ENCODE assay signal across 34 cellular contexts in the genomic region with DNA sequence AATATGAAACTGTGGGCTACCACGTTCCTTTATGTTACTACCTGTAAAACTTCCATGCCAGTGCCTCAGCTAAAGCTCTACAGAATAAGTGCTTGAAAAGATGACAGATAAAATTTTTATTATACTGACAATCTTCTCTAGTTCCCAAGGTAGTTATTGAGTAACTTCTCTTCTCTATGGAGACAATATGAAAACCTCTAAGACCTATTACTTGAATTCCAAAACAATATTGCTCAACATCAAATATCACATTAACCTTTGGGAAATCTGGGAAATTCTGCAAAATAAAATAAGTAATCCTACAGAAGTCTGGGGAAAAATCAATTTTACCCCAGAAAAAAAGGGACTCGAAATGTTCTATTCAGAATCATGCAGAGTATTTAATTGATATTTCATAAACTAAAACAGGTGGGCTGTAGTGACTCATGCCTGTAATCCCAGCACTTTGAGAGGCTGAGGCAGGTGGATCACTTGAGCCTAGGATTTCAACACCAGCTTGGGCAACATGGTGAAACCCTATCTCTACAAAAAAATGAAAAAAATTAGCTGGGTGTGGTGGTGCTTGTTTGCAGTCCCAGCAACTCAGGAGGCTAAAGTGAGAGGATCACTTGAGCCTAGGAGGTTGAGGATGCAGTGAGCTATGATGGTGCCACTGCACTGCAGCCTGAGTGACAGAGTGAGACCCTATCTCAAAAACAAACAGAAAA. TPM values are rescaled to one million over a fixed set of nuclear protein-coding genes. Genes with fewer than 3 reads are reported as not detected.
DNase-seq lines count a peak whose midpoint lies in the region; ATAC-seq, FAIRE-seq and TF ChIP-seq lines count a peak whose summit lies in the region.
"Had no signal": no experiment of that assay in that cellular context is flagged by ENCODE, and none has a peak within 500 bp of the region (broad histone marks: within the 10 kb centered on the region; RNA-seq: fewer than 3 reads in every experiment).

No MANE protein-coding gene starts in this region.

- DNase-seq in DMS53 treated with DMSO at 0.1 percent for 48 hours (lab: John Stamatoyannopoulos, UW; ENCODE audit: unreplicated experiment) (peak; percentile 45), NCI-H69 (lab: John Stamatoyannopoulos, UW) (peak; percentile 12), endothelial cell of umbilical vein (ENCODE audit: low read depth, low spot score) (no peak), renal cortical epithelial cell (ENCODE audit: low read depth) (peak; percentile 35), posterior cingulate gyrus (no peak)
- DNase-seq in activated CD4-positive, alpha-beta T cell treated with anti-CD3 and anti-CD28 coated beads for 36 hours = no peak
- no peak for DNase-seq in T-helper 2 cell treated with Interferon-gamma antibody and Interleukin-4, amounts not matched to agents 5 μg/mL and 100 μg/mL, for 36 hours (ENCODE audit: low spot score)
- DNase-seq: activated B cell treated with CpG ODN at 0.5 μM for 24 hours; activated gamma-delta T cell; activated naive CD8-positive, alpha-beta T cell treated with anti-CD3 and anti-CD28 coated beads for 36 hours; activated T-cell treated with anti-CD3 and anti-CD28 coated beads, Interleukin-2, amount 50 U/mL, for 4 hours; C1 segment of cervical spinal cord; colonic mucosa; DND-41; effector CD4-positive, alpha-beta T cell; GF-D8; GM23248; left ventricle myocardium inferior; naive B cell; NCI-H1417 treated with DMSO at 0.1 percent for 48 hours; NCI-H2029 treated with DMSO at 0.1 percent for 48 hours; right lobe of liver; RPMI8226; stimulated activated CD4-positive, alpha-beta T cell treated with anti-CD3 and anti-CD28 coated beads, Interleukin-12 subunit alpha, Interleukin-12 subunit beta, amount 100 ng/mL, for 4 hours; stimulated activated CD4-positive, alpha-beta T cell treated with anti-CD3 and anti-CD28 coated beads, Interleukin-2, amount 100 ng/mL, for 48 hours; stimulated activated naive CD8-positive, alpha-beta T cell treated with anti-CD3 and anti-CD28 coated beads, Interleukin-15, amount 100 ng/mL, for 72 hours; T-helper 1 cell had no signal

- no peak overlapping the region for H3K9ac ChIP-seq in endothelial cell of umbilical vein (replicated peaks; ENCODE audit: extremely low read depth, insufficient read depth, low read length)
- H3K9ac ChIP-seq: GM23248, KMS-11 had no signal

- no peaks in the 10 kb centered on the region for H3K9me3 Mint-ChIP-seq in activated CD4-positive, alpha-beta T cell treated with anti-CD3 and anti-CD28 coated beads for 36 hours (ENCODE audit: low read depth)
- no peaks in the 10 kb centered on the region for H3K9me3 Mint-ChIP-seq in T-helper 2 cell treated with Interferon-gamma antibody and Interleukin-4, amounts not matched to agents 5 μg/mL and 100 μg/mL, for 36 hours
- H3K9me3 Mint-ChIP-seq: activated B cell treated with CpG ODN at 0.5 μM for 24 hours; activated naive CD8-positive, alpha-beta T cell treated with anti-CD3 and anti-CD28 coated beads for 36 hours; activated T-cell treated with anti-CD3 and anti-CD28 coated beads, Interleukin-2, amount 50 U/mL, for 4 hours; naive B cell; stimulated activated naive CD8-positive, alpha-beta T cell treated with anti-CD3 and anti-CD28 coated beads, Interleukin-15, amount 100 ng/mL, for 72 hours had no signal

- TF ChIP-seq POLR2A in endothelial cell of umbilical vein (IDR thresholded peaks at IDR 0.05; ENCODE audit: low read depth, low read length) = no peak

- no peak overlapping the region for H3K27ac Mint-ChIP-seq in activated CD4-positive, alpha-beta T cell treated with anti-CD3 and anti-CD28 coated beads for 36 hours
- H3K27ac Mint-ChIP-seq in T-helper 2 cell treated with Interferon-gamma antibody and Interleukin-4, amounts not matched to agents 5 μg/mL and 100 μg/mL, for 36 hours = no peak overlapping the region
- H3K27ac Mint-ChIP-seq: activated B cell treated with CpG ODN at 0.5 μM for 24 hours; activated naive CD8-positive, alpha-beta T cell treated with anti-CD3 and anti-CD28 coated beads for 36 hours had no signal

- FAIRE-seq in endothelial cell of umbilical vein (lab: Jason Lieb, UNC) = peak; percentile 26
- FAIRE-seq: HTR-8/SVneo had no signal

- POLR2A ChIA-PET in endothelial cell of umbilical vein (lab: Charles Lee) = no interaction called here
- POLR2A ChIA-PET in activated CD4-positive, alpha-beta T cell treated with anti-CD3 and anti-CD28 coated beads for 36 hours (lab: Charles Lee) = no interaction called here

- peaks cover 27% of the 10 kb centered on the region for H3K4me1 Mint-ChIP-seq in activated CD4-positive, alpha-beta T cell treated with anti-CD3 and anti-CD28 coated beads for 36 hours
- H3K4me1 Mint-ChIP-seq in T-helper 2 cell treated with Interferon-gamma antibody and Interleukin-4, amounts not matched to agents 5 μg/mL and 100 μg/mL, for 36 hours (ENCODE audit: low read depth) = peaks cover 2% of the 10 kb centered on the region
- H3K4me1 Mint-ChIP-seq: activated B cell treated with CpG ODN at 0.5 μM for 24 hours; activated naive CD8-positive, alpha-beta T cell treated with anti-CD3 and anti-CD28 coated beads for 36 hours; stimulated activated naive CD8-positive, alpha-beta T cell treated with anti-CD3 and anti-CD28 coated beads, Interleukin-15, amount 100 ng/mL, for 72 hours had no signal

- H3K27ac ChIP-seq in endothelial cell of umbilical vein (ENCODE audit: insufficient read depth, low read depth, low read length) = no peak overlapping the region
- H3K27ac ChIP-seq: ascending aorta, colonic mucosa, epithelial cell of prostate, GM23248, KMS-11, left ventricle myocardium inferior, neutrophil, right lobe of liver, thoracic aorta had no signal

- no TSS peak for BruUV-seq in endothelial cell of umbilical vein (replicated peaks; lab: Mats Ljungman, UMichigan)

- CTCF ChIA-PET in endothelial cell of umbilical vein (lab: Charles Lee) = no interaction called here
- CTCF ChIA-PET in activated CD4-positive, alpha-beta T cell treated with anti-CD3 and anti-CD28 coated beads for 36 hours (lab: Charles Lee) = interaction anchor here (0.6 kb wide), 1 partner anchor 12 kb away, joined by 3 read pairs; no protein-coding TSS in a partner anchor

- H3K36me3 ChIP-seq in endothelial cell of umbilical vein (ENCODE audit: control insufficient read depth in 2 of 2, extremely low read depth in 1 of 2, insufficient read depth in 2 of 2, low read length in 2 of 2) = no peaks in the 10 kb centered on the region
- H3K36me3 ChIP-seq: ascending aorta, colonic mucosa, left ventricle myocardium inferior, neutrophil, right lobe of liver, thoracic aorta had no signal

- H3K36me3 Mint-ChIP-seq in activated CD4-positive, alpha-beta T cell treated with anti-CD3 and anti-CD28 coated beads for 36 hours (ENCODE audit: low read depth) = peaks cover 10% of the 10 kb centered on the region
- H3K36me3 Mint-ChIP-seq in T-helper 2 cell treated with Interferon-gamma antibody and Interleukin-4, amounts not matched to agents 5 μg/mL and 100 μg/mL, for 36 hours (ENCODE audit: low read depth) = no peaks in the 10 kb centered on the region
- H3K36me3 Mint-ChIP-seq: activated naive CD8-positive, alpha-beta T cell treated with anti-CD3 and anti-CD28 coated beads for 36 hours; naive B cell had no signal

- no peaks in the 10 kb centered on the region for H3K79me2 ChIP-seq in endothelial cell of umbilical vein (ENCODE audit: control insufficient read depth, insufficient read depth, low read length)

- no peaks in the 10 kb centered on the region for H4K20me1 ChIP-seq in endothelial cell of umbilical vein (replicated peaks; ENCODE audit: control insufficient read depth, extremely low read depth, insufficient read depth, low read length)

- H3K27me3 ChIP-seq in endothelial cell of umbilical vein (ENCODE audit: control insufficient read depth in 2 of 2, insufficient read depth in 2 of 2, low read length in 2 of 2) = no peaks in the 10 kb centered on the region
- H3K27me3 ChIP-seq: ascending aorta, colonic mucosa, neutrophil, right lobe of liver had no signal

- no peak overlapping the region for H3K4me2 ChIP-seq in endothelial cell of umbilical vein (ENCODE audit: insufficient read depth, low read length)
- H3K4me2 ChIP-seq: KMS-11 had no signal

- ATAC-seq in activated CD4-positive, alpha-beta T cell treated with anti-CD3 and anti-CD28 coated beads for 36 hours = no peak
- ATAC-seq: activated T-cell treated with anti-CD3 and anti-CD28 coated beads, Interleukin-2, amount 50 U/mL, for 4 hours; right lobe of liver; stimulated activated naive CD8-positive, alpha-beta T cell treated with anti-CD3 and anti-CD28 coated beads, Interleukin-15, amount 100 ng/mL, for 72 hours had no signal

- intact Hi-C loops in endothelial cell of umbilical vein (cut with micrococcal nuclease) (loop anchor here (1.0 to 2.0 kb wide), 2 partner anchors 21 to 130 kb away; no protein-coding TSS in a partner anchor), posterior cingulate gyrus (cut with DNase I) (no loop called here)
- intact Hi-C loops in activated CD4-positive, alpha-beta T cell treated with anti-CD3 and anti-CD28 coated beads for 36 hours (cut with DNase I, micrococcal nuclease) = no loop called here

- no peak overlapping the region for H3K4me3 ChIP-seq in endothelial cell of umbilical vein (replicated peaks in 1 of 3; ENCODE audit: insufficient read depth in 1 of 3, low read depth in 1 of 3, low read length in 3 of 3)
- H3K4me3 ChIP-seq: ascending aorta, colonic mucosa, GM23248, left ventricle myocardium inferior, right lobe of liver, thoracic aorta had no signal

- no peak overlapping the region for H3K4me3 Mint-ChIP-seq in activated CD4-positive, alpha-beta T cell treated with anti-CD3 and anti-CD28 coated beads for 36 hours
- no peak overlapping the region for H3K4me3 Mint-ChIP-seq in T-helper 2 cell treated with Interferon-gamma antibody and Interleukin-4, amounts not matched to agents 5 μg/mL and 100 μg/mL, for 36 hours
- H3K4me3 Mint-ChIP-seq: activated B cell treated with CpG ODN at 0.5 μM for 24 hours; activated naive CD8-positive, alpha-beta T cell treated with anti-CD3 and anti-CD28 coated beads for 36 hours; activated T-cell treated with anti-CD3 and anti-CD28 coated beads, Interleukin-2, amount 50 U/mL, for 4 hours; naive B cell; stimulated activated naive CD8-positive, alpha-beta T cell treated with anti-CD3 and anti-CD28 coated beads, Interleukin-15, amount 100 ng/mL, for 72 hours had no signal

- no peaks in the 10 kb centered on the region for H3K27me3 Mint-ChIP-seq in activated CD4-positive, alpha-beta T cell treated with anti-CD3 and anti-CD28 coated beads for 36 hours
- H3K27me3 Mint-ChIP-seq in T-helper 2 cell treated with Interferon-gamma antibody and Interleukin-4, amounts not matched to agents 5 μg/mL and 100 μg/mL, for 36 hours (ENCODE audit: low read depth) = no peaks in the 10 kb centered on the region
- H3K27me3 Mint-ChIP-seq: activated B cell treated with CpG ODN at 0.5 μM for 24 hours had no signal

- TF ChIP-seq CTCF in endothelial cell of umbilical vein (IDR thresholded peaks at IDR 0.05; ENCODE audit: extremely low read depth in 1 of 2, insufficient read depth in 1 of 2, low read depth in 1 of 2, low read length in 2 of 2) = no peak

- no peak overlapping the region for H2AFZ ChIP-seq in endothelial cell of umbilical vein (ENCODE audit: low read depth, low read length)
- H2AFZ ChIP-seq: GM23248 had no signal

- H3K9me1 ChIP-seq in endothelial cell of umbilical vein (replicated peaks; ENCODE audit: control insufficient read depth, extremely low read depth, insufficient read depth, low read length) = no peaks in the 10 kb centered on the region

- no peaks in the 10 kb centered on the region for H3K9me3 ChIP-seq in endothelial cell of umbilical vein (replicated peaks; ENCODE audit: control insufficient read depth, insufficient read depth, low read length)
- H3K9me3 ChIP-seq: ascending aorta, Caco-2, colonic mucosa, left ventricle myocardium inferior, neutrophil, right lobe of liver, thoracic aorta had no signal

- peaks cover 21% of the 10 kb centered on the region for H3K4me1 ChIP-seq in endothelial cell of umbilical vein (ENCODE audit: control insufficient read depth, extremely low read depth, insufficient read depth, low read length)
- H3K4me1 ChIP-seq: ascending aorta, colonic mucosa, left ventricle myocardium inferior, right lobe of liver had no signal

- dilution Hi-C loops in endothelial cell of umbilical vein (cut with MboI; ENCODE audit: extremely low pct_ligation_motif_present, low sequenced_read_pairs) = no loop called here

RNA-seq across cellular contexts. Expression of a gene that starts 23.8 kb away (rescaled TPM):
- 5.4 and 8.5 TPM in 2 replicates for total RNA-seq in endothelial cell of umbilical vein
- polyA plus RNA-seq in endothelial cell of umbilical vein = 0.67 and 0.88 TPM in 2 replicates
- 2.3 TPM in 2 replicates for polyA plus RNA-seq in endothelial cell of umbilical vein (2011; cell fraction: cytosol; rRNA removed)
- 4.2 and 5.1 TPM in 2 replicates for polyA plus RNA-seq in endothelial cell of umbilical vein (2011; cell fraction: nucleus; rRNA removed)
- 4.6 and 5.7 TPM in 2 replicates for polyA plus RNA-seq in endothelial cell of umbilical vein (2012)
- polyA minus RNA-seq in endothelial cell of umbilical vein = 6.1 and 11.5 TPM in 2 replicates
- polyA minus RNA-seq in endothelial cell of umbilical vein (2011; cell fraction: cytosol; rRNA and poly(A)+ RNA removed) = 5.5 TPM
- polyA minus RNA-seq in endothelial cell of umbilical vein (2011; cell fraction: nucleus; rRNA and poly(A)+ RNA removed) = 11.9 and 19.9 TPM in 2 replicates
- 18.8 and 68.6 TPM in 2 replicates for total RNA-seq in renal cortical epithelial cell
- 10 to 100 TPM; 24.0 to 25.2 TPM for total RNA-seq in activated CD4-positive, alpha-beta T cell treated with anti-CD3 and anti-CD28 coated beads for 36 hours

Comparison
In these comparisons a context has a peak if more than half of its experiments do, and no peak if none do; other contexts are left out.
1. DNase-seq: peak in DMS53 treated with DMSO at 0.1 percent for 48 hours (single experiment), NCI-H69 (single experiment) and renal cortical epithelial cell (single experiment); none in endothelial cell of umbilical vein (single experiment), posterior cingulate gyrus (0 of 10), activated CD4-positive, alpha-beta T cell treated with anti-CD3 and anti-CD28 coated beads for 36 hours (single experiment) and T-helper 2 cell treated with Interferon-gamma antibody and Interleukin-4, amounts not matched to agents 5 μg/mL and 100 μg/mL, for 36 hours (single experiment).